Comparison of ENCODE assay signal across 1 cellular context in the genomic region with DNA sequence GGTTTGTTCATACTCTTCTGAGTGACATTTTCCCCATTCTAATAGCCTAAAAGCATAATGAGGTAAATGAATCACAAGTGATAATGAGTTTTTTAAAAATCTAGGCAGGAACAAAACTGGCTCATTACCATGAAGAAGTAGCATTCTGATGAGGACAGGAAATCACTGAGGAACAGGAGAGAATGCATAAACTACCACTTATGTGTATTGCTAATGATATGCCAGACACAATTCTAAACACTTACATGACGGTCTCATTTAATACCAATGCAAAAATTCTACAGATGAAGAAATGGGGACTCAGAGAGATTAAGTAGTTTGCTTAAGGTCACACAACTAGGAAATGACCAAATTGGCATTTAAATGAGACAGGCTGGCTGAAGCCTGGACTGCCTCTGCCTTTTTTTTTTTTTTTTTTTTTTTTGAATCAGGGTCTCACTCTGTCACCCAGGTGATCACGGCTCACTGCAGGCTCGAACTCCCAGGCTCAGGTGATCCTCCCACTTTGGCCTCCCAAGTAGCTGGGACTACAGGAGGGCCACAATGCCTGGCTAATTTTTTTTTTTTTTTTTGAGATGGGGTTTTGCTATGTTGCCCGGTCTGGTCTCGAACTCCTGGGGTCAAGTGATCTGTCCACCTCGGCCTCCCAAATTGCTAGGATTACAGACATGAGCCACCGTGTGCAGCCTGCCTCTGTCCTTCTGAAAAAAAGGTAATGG.
TF ChIP-seq lines count a peak whose summit lies in the region.

No MANE protein-coding gene starts in this region.

TF ChIP-seq in H1, 55 proteins besides CTCF, POLR2A, EP300 and RAD21:
- TF ChIP-seq CBX5 (IDR thresholded peaks at IDR 0.05; ENCODE audit: low read depth, low read length), result no peak
- TF ChIP-seq, protein P1, sequence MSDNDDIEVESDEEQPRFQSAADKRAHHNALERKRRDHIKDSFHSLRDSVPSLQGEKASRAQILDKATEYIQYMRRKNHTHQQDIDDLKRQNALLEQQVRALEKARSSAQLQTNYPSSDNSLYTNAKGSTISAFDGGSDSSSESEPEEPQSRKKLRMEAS (IDR thresholded peaks at IDR 0.05), result no peak
- TF ChIP-seq, protein P2, sequence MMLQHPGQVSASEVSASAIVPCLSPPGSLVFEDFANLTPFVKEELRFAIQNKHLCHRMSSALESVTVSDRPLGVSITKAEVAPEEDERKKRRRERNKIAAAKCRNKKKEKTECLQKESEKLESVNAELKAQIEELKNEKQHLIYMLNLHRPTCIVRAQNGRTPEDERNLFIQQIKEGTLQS (IDR thresholded peaks at IDR 0.05; ENCODE audit: insufficient read depth, low read depth, low read length), result no peak
- no peak for TF ChIP-seq EGR1 (IDR thresholded peaks at IDR 0.05; ENCODE audit: borderline replicate concordance, low read depth, low read length)
- TF ChIP-seq SUZ12 (IDR thresholded peaks at IDR 0.05; ENCODE audit: low read length), result no peak
- TF ChIP-seq POLR2AphosphoS5 (IDR thresholded peaks at IDR 0.05; ENCODE audit: low read depth, low read length), result no peak
- TF ChIP-seq FOSL1 (IDR thresholded peaks at IDR 0.05; ENCODE audit: insufficient read depth, low read depth, low read length), result no peak
- no peak for TF ChIP-seq HDAC6 (IDR thresholded peaks at IDR 0.05; ENCODE audit: low read depth, low read length)
TF ChIP-seq in H1: peak in this region for 0.
